In the genomic region with DNA sequence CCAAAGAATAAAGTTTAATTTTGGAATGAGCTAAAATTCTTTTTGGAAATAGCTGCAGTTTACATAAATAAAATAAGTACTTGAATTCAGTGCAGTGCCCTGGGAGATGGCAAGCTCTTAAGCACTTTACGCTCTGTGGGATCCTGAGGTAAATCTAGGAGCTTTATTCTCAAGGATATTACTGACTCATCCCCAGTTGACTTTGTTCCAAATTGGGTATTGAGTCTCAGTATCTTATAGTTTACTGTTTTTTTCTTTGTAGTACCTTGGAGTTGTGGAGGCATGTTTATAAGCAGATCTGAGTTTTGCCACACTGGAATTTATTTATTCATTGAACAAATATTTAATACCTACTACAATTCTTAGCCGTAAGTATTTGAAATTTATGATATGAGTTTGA, we compare ENCODE assay signal across 19 cellular contexts. TPM values are rescaled to one million over a fixed set of nuclear protein-coding genes. Genes with fewer than 3 reads are reported as not detected.
"Had no signal": no experiment of that assay in that cellular context is flagged by ENCODE, and none has a peak within 500 bp of the region (broad histone marks: within the 10 kb centered on the region; RNA-seq: fewer than 3 reads in every experiment).

No MANE protein-coding gene starts in this region.

- H3K9me3 ChIP-seq: ascending aorta, colonic mucosa, prostate gland, right lobe of liver had no signal

- DNase-seq: activated CD4-positive, alpha-beta memory T cell treated with anti-CD3 and anti-CD28 coated beads, Interleukin-2, amount 10 ng/mL, durations not matched to agents 7 days and 5 days; activated gamma-delta T cell treated with Interleukin-2 at 50 U/mL for 16 hours; activated naive CD8-positive, alpha-beta T cell treated with anti-CD3 and anti-CD28 coated beads, Interleukin-2, amount 10 ng/mL, durations not matched to agents 7 days and 5 days; activated T-cell treated with anti-CD3 and anti-CD28 coated beads, Interleukin-2, amount 50 U/mL, for 72 hours; caudate nucleus; colonic mucosa; effector CD4-positive, alpha-beta T cell; left lung; occipital lobe; right lobe of liver; spleen; stimulated activated CD4-positive, alpha-beta T cell treated with anti-CD3 and anti-CD28 coated beads, Interleukin-1b, Interleukin-23, amount 100 ng/mL, for 48 hours; stimulated activated naive CD4-positive, alpha-beta T cell; substantia nigra; upper lobe of left lung had no signal

- H3K4me3 ChIP-seq: ascending aorta, colonic mucosa, left lung, prostate gland, right lobe of liver, spleen, upper lobe of left lung had no signal

- ATAC-seq: activated T-cell treated with anti-CD3 and anti-CD28 coated beads, Interleukin-2, amount 50 U/mL, for 72 hours; left lung; right lobe of liver had no signal

- H3K4me1 ChIP-seq: ascending aorta, colonic mucosa, left lung, prostate gland, right lobe of liver, spleen, upper lobe of left lung had no signal

- H3K27ac ChIP-seq: ascending aorta, colonic mucosa, left lung, prostate gland, right lobe of liver, spleen, upper lobe of left lung had no signal

- H3K27me3 ChIP-seq: ascending aorta, colonic mucosa, left lung, right lobe of liver, spleen, upper lobe of left lung had no signal

- H3K36me3 ChIP-seq: ascending aorta, colonic mucosa, left lung, prostate gland, right lobe of liver, spleen, upper lobe of left lung had no signal

RNA-seq across cellular contexts. Expression of a gene that starts 27.4 kb away (rescaled TPM):
- total RNA-seq: activated CD4-positive, alpha-beta memory T cell treated with anti-CD3 and anti-CD28 coated beads, Interleukin-2, amount 10 ng/mL, durations not matched to agents 7 days and 5 days; activated naive CD8-positive, alpha-beta T cell treated with anti-CD3 and anti-CD28 coated beads, Interleukin-2, amount 10 ng/mL, durations not matched to agents 7 days and 5 days; activated T-cell treated with anti-CD3 and anti-CD28 coated beads, Interleukin-2, amount 50 U/mL, for 72 hours; ascending aorta; colonic mucosa; endothelial cell of umbilical vein; left lung; mucosa of gallbladder; occipital lobe; right lobe of liver; spleen; upper lobe of left lung had no signal
- polyA plus RNA-seq: endothelial cell of umbilical vein had no signal
